20 cellular contexts compared by ENCODE assay signal in genomic region chr10:82882722-82883121, GRCh38.
DNase-seq lines count a peak whose midpoint lies in the region; ATAC-seq, FAIRE-seq and TF ChIP-seq lines count a peak whose summit lies in the region.
"Had no signal": no experiment of that assay in that cellular context is flagged by ENCODE, and none has a peak within 500 bp of the region (broad histone marks: within the 10 kb centered on the region; RNA-seq: fewer than 3 reads in every experiment).

No MANE protein-coding gene starts in this region.

- no peak overlapping the region for H3K4me3 ChIP-seq in mammary epithelial cell (replicated peaks in 1 of 3; ENCODE audit: insufficient read depth in 1 of 3, low read depth in 2 of 3, low read length in 3 of 3)
- H3K4me3 ChIP-seq: A549; BLaER1 treated with 17β-estradiol and CSF1 and Interleukin-3, amounts not matched to agents 10 nM and 100 nM; GM12878 had no signal

- no peak for FAIRE-seq in GM19239 (lab: Jason Lieb, UNC)
- FAIRE-seq: A549, D721Med, G401.6, GM12878, GM12892 had no signal

- dilution Hi-C loops in mammary epithelial cell (cut with HindIII; ENCODE audit: low sequenced_read_pairs) = no loop called here

- no peak overlapping the region for H3K9ac ChIP-seq in mammary epithelial cell (ENCODE audit: insufficient read depth, low read length)
- H3K9ac ChIP-seq: BLaER1 treated with 17β-estradiol and CSF1 and Interleukin-3, amounts not matched to agents 10 nM and 100 nM had no signal

- H3K9me3 ChIP-seq in mammary epithelial cell (replicated peaks; ENCODE audit: insufficient read depth, low read length) = no peaks in the 10 kb centered on the region
- H3K9me3 ChIP-seq: A549; BLaER1 treated with 17β-estradiol and CSF1 and Interleukin-3, amounts not matched to agents 10 nM and 100 nM; Caco-2 had no signal

- no peaks in the 10 kb centered on the region for H3K4me1 Mint-ChIP-seq in MCF 10A (ENCODE audit: insufficient read depth, unreplicated experiment)
- H3K4me1 Mint-ChIP-seq: B cell had no signal

- peak overlapping the region; percentile 37 for H2AFZ ChIP-seq in mammary epithelial cell (ENCODE audit: low read depth, low read length)

- no peaks in the 10 kb centered on the region for H4K20me1 ChIP-seq in mammary epithelial cell (ENCODE audit: insufficient read depth, low read length)
- H4K20me1 ChIP-seq: BLaER1 treated with 17β-estradiol and CSF1 and Interleukin-3, amounts not matched to agents 10 nM and 100 nM had no signal

- H3K4me1 ChIP-seq in mammary epithelial cell (ENCODE audit: insufficient read depth, low read length) = peaks cover 9% of the 10 kb centered on the region
- H3K4me1 ChIP-seq in foreskin keratinocyte = no peaks in the 10 kb centered on the region
- H3K4me1 ChIP-seq: A549; BLaER1 treated with 17β-estradiol and CSF1 and Interleukin-3, amounts not matched to agents 10 nM and 100 nM; Caco-2 had no signal

- H3K79me2 ChIP-seq in mammary epithelial cell (ENCODE audit: insufficient read depth, low read length) = no peaks in the 10 kb centered on the region

- no peak for TF ChIP-seq CTCF in mammary epithelial cell (conservative IDR thresholded peaks at IDR 0.05 in 1 of 2, IDR thresholded peaks at IDR 0.05 in 1 of 2; ENCODE audit: extremely low read depth in 1 of 2, insufficient read depth in 1 of 2, low read depth in 1 of 2, low read length in 2 of 2)
- TF ChIP-seq CTCF in MCF 10A (IDR thresholded peaks at IDR 0.05; ENCODE audit: unreplicated experiment) = no peak
- TF ChIP-seq CTCF in foreskin keratinocyte (conservative IDR thresholded peaks at IDR 0.05) = no peak

- H3K27me3 ChIP-seq in mammary epithelial cell (ENCODE audit: insufficient read depth, low read length) (no peaks in the 10 kb centered on the region), foreskin keratinocyte (no peaks in the 10 kb centered on the region)
- H3K27me3 ChIP-seq: BLaER1 treated with 17β-estradiol and CSF1 and Interleukin-3, amounts not matched to agents 10 nM and 100 nM had no signal

- peak; percentile 16 for ATAC-seq in foreskin keratinocyte
- ATAC-seq: A549; CD8-positive, alpha-beta T cell; GM12878 had no signal

- no peak overlapping the region for H3K27ac Mint-ChIP-seq in MCF 10A (ENCODE audit: low read depth, unreplicated experiment)
- H3K27ac Mint-ChIP-seq: B cell; CD4-positive, alpha-beta T cell; CD8-positive, alpha-beta T cell had no signal

- H3K36me3 ChIP-seq in mammary epithelial cell (ENCODE audit: insufficient read depth, low read length) = no peaks in the 10 kb centered on the region
- H3K36me3 ChIP-seq: BLaER1 treated with 17β-estradiol and CSF1 and Interleukin-3, amounts not matched to agents 10 nM and 100 nM had no signal

- H3K4me2 ChIP-seq in mammary epithelial cell (ENCODE audit: insufficient read depth, low read depth, low read length) = no peak overlapping the region
- H3K4me2 ChIP-seq: A549; BLaER1 treated with 17β-estradiol and CSF1 and Interleukin-3, amounts not matched to agents 10 nM and 100 nM had no signal

- WGBS in mammary epithelial cell (ENCODE audit: low coverage, missing lambda C conversion rate) = 71% methylated on average over 1 of the region's 1 CpG

- H3K27me3 Mint-ChIP-seq in MCF 10A (ENCODE audit: insufficient read depth, unreplicated experiment) = no peaks in the 10 kb centered on the region
- H3K27me3 Mint-ChIP-seq: B cell; CD4-positive, alpha-beta T cell had no signal

- CTCF ChIA-PET in mammary epithelial cell (lab: Charles Lee; ENCODE audit: low non-redundant PET) (no interaction called here), MCF 10A (lab: Yijun Ruan, JAX) (no interaction called here)

- POLR2A ChIA-PET in MCF 10A (lab: Yijun Ruan, JAX) = no interaction called here

- DNase-seq in mammary epithelial cell (peak; percentile 6), MCF 10A (ENCODE audit: unreplicated experiment) (no peak), foreskin keratinocyte (peak in 1 of 2 donors; percentile 13), GDM1 (lab: John Stamatoyannopoulos, UW) (no peak), GM19239 (ENCODE audit: insufficient read length, low spot score) (no peak)
- DNase-seq: AML-193; Caco-2; Calu3; CD4-positive, alpha-beta T cell; CD8-positive, alpha-beta T cell; DMS79 treated with DMSO at 0.1 percent for 48 hours had no signal

- intact Hi-C loops in mammary epithelial cell (cut with micrococcal nuclease) = no loop called here
- intact Hi-C loops in MCF 10A (cut with micrococcal nuclease) = no loop called here

- H3K27ac ChIP-seq in mammary epithelial cell (ENCODE audit: insufficient read depth, low read depth, low read length) = peak overlapping the region; percentile 1
- H3K27ac ChIP-seq in foreskin keratinocyte = no peak overlapping the region
- H3K27ac ChIP-seq: 22Rv1; A549; BLaER1 treated with 17β-estradiol and CSF1 and Interleukin-3, amounts not matched to agents 10 nM and 100 nM; C4-2B had no signal

- H3K4me3 Mint-ChIP-seq in MCF 10A (ENCODE audit: unreplicated experiment) = no peak overlapping the region
- H3K4me3 Mint-ChIP-seq: B cell; CD4-positive, alpha-beta T cell; CD8-positive, alpha-beta T cell had no signal

- H3K9me3 Mint-ChIP-seq in MCF 10A (ENCODE audit: unreplicated experiment) = no peaks in the 10 kb centered on the region

- no peaks in the 10 kb centered on the region for H3K36me3 Mint-ChIP-seq in MCF 10A (ENCODE audit: insufficient read depth, unreplicated experiment)
- H3K36me3 Mint-ChIP-seq: CD8-positive, alpha-beta T cell had no signal

- in situ Hi-C loops in mammary epithelial cell (cut with MboI; ENCODE audit: low sequenced_read_pairs in 2 of 2) = no loop called here

- no TSS peak for BruUV-seq in mammary epithelial cell (replicated peaks; lab: Mats Ljungman, UMichigan)
- no TSS peak for BruUV-seq in MCF 10A (replicated peaks; lab: Mats Ljungman, UMichigan)
